Comparison of ENCODE assay signal across 20 cellular contexts in the genomic region with DNA sequence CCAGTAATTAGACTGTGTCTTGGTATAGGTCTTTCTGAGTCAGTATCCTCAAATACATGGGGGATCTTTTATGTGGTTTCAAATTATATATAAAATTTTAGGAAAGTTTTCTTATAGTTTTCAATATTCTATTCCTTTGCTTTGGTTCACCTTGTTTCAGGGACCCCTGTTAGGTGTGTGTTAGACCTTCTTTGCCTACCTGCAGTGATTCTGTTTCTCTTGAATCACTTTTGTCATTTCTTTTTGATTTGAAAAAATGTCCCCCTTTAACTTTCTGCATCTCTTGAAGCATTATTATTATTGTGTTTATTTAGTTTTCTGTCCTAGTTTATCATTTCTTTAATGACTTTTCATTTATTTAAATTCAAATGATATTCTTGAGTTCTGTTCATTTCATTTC.
DNase-seq lines count a peak whose midpoint lies in the region; ATAC-seq, FAIRE-seq and TF ChIP-seq lines count a peak whose summit lies in the region.
"Had no signal": no experiment of that assay in that cellular context is flagged by ENCODE, and none has a peak within 500 bp of the region (broad histone marks: within the 10 kb centered on the region; RNA-seq: fewer than 3 reads in every experiment).

No MANE protein-coding gene starts in this region.

- H3K27me3 ChIP-seq in heart right ventricle (no peaks in the 10 kb centered on the region), HCT116 (ENCODE audit: insufficient read depth, low read length) (no peaks in the 10 kb centered on the region)
- H3K27me3 ChIP-seq: SJSA1 had no signal

- H3K36me3 ChIP-seq in heart right ventricle = no peaks in the 10 kb centered on the region
- no peaks in the 10 kb centered on the region for H3K36me3 ChIP-seq in HCT116 (ENCODE audit: control insufficient read depth in 1 of 2, insufficient read depth in 2 of 2, low read length in 2 of 2)
- no peaks in the 10 kb centered on the region for H3K36me3 ChIP-seq in kidney (ENCODE audit: control insufficient read depth in 1 of 2, insufficient read depth in 2 of 2, low read length in 2 of 2)
- H3K36me3 ChIP-seq: SJSA1 had no signal

- H3K4me3 ChIP-seq in heart right ventricle = no peak overlapping the region
- H3K4me3 ChIP-seq in HCT116 (replicated peaks in 1 of 2; ENCODE audit: low read depth in 1 of 2, low read length in 2 of 2) = no peak overlapping the region
- no peak overlapping the region for H3K4me3 ChIP-seq in kidney (ENCODE audit: low read length in 2 of 2)
- H3K4me3 ChIP-seq: A549, GM23248, PC-9, SJSA1 had no signal

- ATAC-seq in heart right ventricle = no peak
- no peak for ATAC-seq in left cardiac atrium
- ATAC-seq in HCT116 = no peak
- ATAC-seq in HG03442 (IDR thresholded peaks at IDR 0.05; ENCODE audit: unreplicated experiment) = no peak
- ATAC-seq: A549 had no signal

- no peak for TF ChIP-seq RAD21 in HCT116 (IDR thresholded peaks at IDR 0.05; ENCODE audit: low read depth)

- no peak overlapping the region for H3K9ac ChIP-seq in HCT116 (ENCODE audit: low read length)
- H3K9ac ChIP-seq in kidney (ENCODE audit: low read length in 2 of 2) = no peak overlapping the region
- H3K9ac ChIP-seq: GM23248 had no signal

- DNase-seq in heart right ventricle (no peak), left cardiac atrium (no peak), HCT116 (ENCODE audit: low read depth, low spot score) (peak; percentile 15), dermis blood vessel endothelial cell (peak; percentile 6), kidney (no peak), NCI-H524 treated with DMSO at 0.1 percent for 48 hours (lab: John Stamatoyannopoulos, UW) (no peak), HT-29 (ENCODE audit: low spot score) (no peak)
- DNase-seq: CD4-positive, CD25-positive, alpha-beta regulatory T cell; DMS153; GDM1; GM23248; HCEC 1CT; Kasumi-1; NCI-H1694 treated with DMSO at 0.1 percent for 48 hours; NCI-H2081 treated with DMSO at 0.1 percent for 48 hours; PC-9 had no signal

- no peaks in the 10 kb centered on the region for H3K9me2 ChIP-seq in HCT116 (ENCODE audit: insufficient read depth)

- no TSS peak for BruUV-seq in HCT116 (replicated peaks; lab: Mats Ljungman, UMichigan)

- no peaks in the 10 kb centered on the region for H4K20me1 ChIP-seq in HCT116 (ENCODE audit: insufficient read depth)

- intact Hi-C loops in heart right ventricle (cut with DNase I) = loop anchor here in 3 of 10 donors (10.0 kb wide), 3 partner anchors 69 to 179 kb away; no protein-coding TSS in a partner anchor
- intact Hi-C loops in left cardiac atrium (cut with DNase I) = no loop called here
- intact Hi-C loops in HCT116 (cut with micrococcal nuclease) = no loop called here
- intact Hi-C loops in kidney (cut with DNase I) = no loop called here

- FAIRE-seq in kidney (lab: Jason Lieb, UNC) = peak; percentile 21
- FAIRE-seq: A549, GM18507 had no signal

- no peaks in the 10 kb centered on the region for H3K79me2 ChIP-seq in HCT116 (ENCODE audit: insufficient read depth, low read length)

- POLR2A ChIA-PET in HCT116 (lab: Charles Lee) = no interaction called here

- no peak overlapping the region for H2AFZ ChIP-seq in HCT116 (ENCODE audit: low read depth, low read length, poor library complexity, severe bottlenecking)
- H2AFZ ChIP-seq: GM23248, PC-9 had no signal

- TF ChIP-seq CTCF in heart right ventricle (IDR thresholded peaks at IDR 0.05) (no peak), HCT116 (IDR thresholded peaks at IDR 0.05 in 2 of 3, conservative IDR thresholded peaks at IDR 0.05 in 1 of 3; ENCODE audit: borderline replicate concordance in 1 of 3, insufficient read depth in 1 of 3, low read depth in 2 of 3, low read length in 2 of 3) (no peak), kidney (IDR thresholded peaks at IDR 0.05; ENCODE audit: borderline replicate concordance, extremely low read depth, insufficient read depth) (no peak)

- H3K4me1 ChIP-seq in heart right ventricle (peaks cover 0 to 63% (median 39%) of the 10 kb centered on the region in 9 donors), HCT116 (ENCODE audit: control insufficient read depth in 1 of 2, insufficient read depth in 2 of 2, low read length in 2 of 2) (no peaks in the 10 kb centered on the region), kidney (ENCODE audit: control insufficient read depth in 1 of 2, insufficient read depth in 1 of 2, low read depth in 1 of 2, low read length in 2 of 2) (peaks cover 7 to 9% of the 10 kb centered on the region in 2 donors)
- H3K4me1 ChIP-seq: A549, SJSA1 had no signal

- CTCF ChIA-PET in HCT116 (lab: Charles Lee) = interaction anchor here (1.3 kb wide), 1 partner anchor 16 kb away, joined by 4 read pairs; no protein-coding TSS in a partner anchor

- TF ChIP-seq POLR2A in HCT116 (IDR thresholded peaks at IDR 0.05; ENCODE audit: borderline replicate concordance, extremely low read depth, insufficient read depth, insufficient read length) = no peak

- H3K27ac ChIP-seq in heart right ventricle = peak overlapping the region in 7 of 10 donors; percentile 44 to 86 (median 75)
- H3K27ac ChIP-seq in HCT116 (ENCODE audit: low read depth, low read length) = no peak overlapping the region
- H3K27ac ChIP-seq in kidney (ENCODE audit: low read depth in 2 of 2, low read length in 2 of 2) = no peak overlapping the region
- H3K27ac ChIP-seq: A549, GM23248, PC-9, SJSA1 had no signal

- peaks cover 0 to 22% (median 8%) of the 10 kb centered on the region in 11 donors for H3K9me3 ChIP-seq in heart right ventricle
- H3K9me3 ChIP-seq in HCT116 (ENCODE audit: control insufficient read depth in 1 of 2, insufficient read depth in 1 of 2, low read depth in 1 of 2, low read length in 2 of 2) = peaks cover 0 to 4% of the 10 kb centered on the region in 2 experiments; a peak in 1 of 4 replicates
- no peaks in the 10 kb centered on the region for H3K9me3 ChIP-seq in kidney (ENCODE audit: control insufficient read depth in 1 of 2, low read length in 2 of 2)
- H3K9me3 ChIP-seq: SJSA1 had no signal

- RAD21 ChIA-PET in HCT116 (lab: Charles Lee; ENCODE audit: low non-redundant PET in 1 of 2, low total read pairs in 2 of 2, uncharacterized antibody in 2 of 2, unreplicated experiment in 2 of 2) = no interaction called here

- H3K4me2 ChIP-seq in HCT116 (ENCODE audit: low read length) = no peak overlapping the region
- H3K4me2 ChIP-seq: A549, PC-9 had no signal

TF ChIP-seq in HCT116, 20 proteins besides CTCF, POLR2A, EP300 and RAD21:
- peak; percentile 39; the same call in 1 of the 2 replicates for TF ChIP-seq CBX3 (IDR thresholded peaks at IDR 0.05; ENCODE audit: low read depth)
- TF ChIP-seq, protein P1, sequence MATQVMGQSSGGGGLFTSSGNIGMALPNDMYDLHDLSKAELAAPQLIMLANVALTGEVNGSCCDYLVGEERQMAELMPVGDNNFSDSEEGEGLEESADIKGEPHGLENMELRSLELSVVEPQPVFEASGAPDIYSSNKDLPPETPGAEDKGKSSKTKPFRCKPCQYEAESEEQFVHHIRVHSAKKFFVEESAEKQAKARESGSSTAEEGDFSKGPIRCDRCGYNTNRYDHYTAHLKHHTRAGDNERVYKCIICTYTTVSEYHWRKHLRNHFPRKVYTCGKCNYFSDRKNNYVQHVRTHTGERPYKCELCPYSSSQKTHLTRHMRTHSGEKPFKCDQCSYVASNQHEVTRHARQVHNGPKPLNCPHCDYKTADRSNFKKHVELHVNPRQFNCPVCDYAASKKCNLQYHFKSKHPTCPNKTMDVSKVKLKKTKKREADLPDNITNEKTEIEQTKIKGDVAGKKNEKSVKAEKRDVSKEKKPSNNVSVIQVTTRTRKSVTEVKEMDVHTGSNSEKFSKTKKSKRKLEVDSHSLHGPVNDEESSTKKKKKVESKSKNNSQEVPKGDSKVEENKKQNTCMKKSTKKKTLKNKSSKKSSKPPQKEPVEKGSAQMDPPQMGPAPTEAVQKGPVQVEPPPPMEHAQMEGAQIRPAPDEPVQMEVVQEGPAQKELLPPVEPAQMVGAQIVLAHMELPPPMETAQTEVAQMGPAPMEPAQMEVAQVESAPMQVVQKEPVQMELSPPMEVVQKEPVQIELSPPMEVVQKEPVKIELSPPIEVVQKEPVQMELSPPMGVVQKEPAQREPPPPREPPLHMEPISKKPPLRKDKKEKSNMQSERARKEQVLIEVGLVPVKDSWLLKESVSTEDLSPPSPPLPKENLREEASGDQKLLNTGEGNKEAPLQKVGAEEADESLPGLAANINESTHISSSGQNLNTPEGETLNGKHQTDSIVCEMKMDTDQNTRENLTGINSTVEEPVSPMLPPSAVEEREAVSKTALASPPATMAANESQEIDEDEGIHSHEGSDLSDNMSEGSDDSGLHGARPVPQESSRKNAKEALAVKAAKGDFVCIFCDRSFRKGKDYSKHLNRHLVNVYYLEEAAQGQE (IDR thresholded peaks at IDR 0.05; ENCODE audit: low read depth) = no peak

Comparison
In these comparisons a context has a peak if more than half of its experiments do, and no peak if none do; other contexts are left out.
1. DNase-seq: peak in HCT116 (single experiment) and dermis blood vessel endothelial cell (single experiment); none in heart right ventricle (0 of 2), left cardiac atrium (single experiment), kidney (single experiment), NCI-H524 treated with DMSO at 0.1 percent for 48 hours (single experiment) and HT-29 (single experiment).
2. H3K27ac ChIP-seq: peak in heart right ventricle (7 of 10); none in HCT116 (single experiment) and kidney (0 of 2).